20 cellular contexts compared by ENCODE assay signal in the genomic region with DNA sequence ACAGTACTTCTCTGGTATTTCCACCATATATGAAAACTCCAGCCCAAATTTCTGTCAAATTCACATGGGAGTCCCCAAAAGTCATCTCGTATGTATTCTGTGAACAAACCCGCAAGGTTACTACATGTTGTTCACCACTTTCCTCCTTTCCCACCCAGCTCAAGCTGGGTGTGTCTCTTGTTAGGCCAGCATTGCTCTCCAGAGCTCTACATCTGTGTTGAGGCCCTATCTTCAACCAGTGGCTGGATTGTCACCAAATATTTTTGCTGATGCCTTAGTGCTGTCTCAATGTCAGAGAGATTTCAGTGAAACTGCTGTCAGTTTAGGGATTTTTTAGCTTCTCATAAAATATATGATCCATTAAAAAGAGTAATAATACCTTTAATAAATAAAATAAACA.
"Had no signal": no experiment of that assay in that cellular context is flagged by ENCODE, and none has a peak within 500 bp of the region (broad histone marks: within the 10 kb centered on the region; RNA-seq: fewer than 3 reads in every experiment).

No MANE protein-coding gene starts in this region.

- ATAC-seq: HepG2 had no signal

- H3K27ac ChIP-seq: RWPE1, SK-N-MC had no signal

- DNase-seq: KBM-7, NCI-H1092 treated with DMSO at 0.1 percent for 48 hours, NCI-H1436, NCI-H187, NCI-H2029, NCI-H2081 treated with DMSO at 0.1 percent for 48 hours, NCI-H2171, NCI-H226, NCI-H446, NCI-H510A, NCI-H524 treated with DMSO at 0.1 percent for 48 hours, NCI-H69, NCI-H774, OCI-M1, SHP77, T-helper 2 cell had no signal

- H3K4me3 ChIP-seq: SK-N-MC had no signal

- H3K27ac Mint-ChIP-seq: IgD-negative memory B cell had no signal

- H3K4me3 Mint-ChIP-seq: IgD-negative memory B cell had no signal

- H3K4me1 Mint-ChIP-seq: IgD-negative memory B cell had no signal
